Comparison of ENCODE assay signal across 2 cellular contexts in the genomic region with DNA sequence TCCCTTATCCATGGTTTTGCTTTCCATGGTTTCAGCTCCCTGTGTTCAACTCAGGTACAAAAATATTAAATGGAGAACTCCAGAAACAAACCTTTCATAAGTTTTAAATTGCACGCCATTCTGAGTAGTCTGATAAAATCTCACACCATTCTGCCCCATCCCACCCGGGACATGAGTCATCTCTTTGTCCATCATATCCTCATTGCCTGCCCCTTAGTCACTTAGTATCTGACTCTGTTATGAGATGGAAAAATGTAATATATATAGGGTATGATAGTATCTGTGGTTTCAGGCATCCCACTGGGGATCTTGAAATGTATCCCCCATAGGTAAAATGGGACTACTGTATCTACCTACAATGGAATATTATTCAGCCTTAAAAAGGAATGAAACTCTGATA.
A peak's percentile ranks its signal among the peaks of the same experiment; 100 is the strongest.
TF ChIP-seq lines count a peak whose summit lies in the region.

No MANE protein-coding gene starts in this region.

TF ChIP-seq in IMR-90, 13 proteins besides CTCF, POLR2A, EP300 and RAD21:
- TF ChIP-seq, protein P1, sequence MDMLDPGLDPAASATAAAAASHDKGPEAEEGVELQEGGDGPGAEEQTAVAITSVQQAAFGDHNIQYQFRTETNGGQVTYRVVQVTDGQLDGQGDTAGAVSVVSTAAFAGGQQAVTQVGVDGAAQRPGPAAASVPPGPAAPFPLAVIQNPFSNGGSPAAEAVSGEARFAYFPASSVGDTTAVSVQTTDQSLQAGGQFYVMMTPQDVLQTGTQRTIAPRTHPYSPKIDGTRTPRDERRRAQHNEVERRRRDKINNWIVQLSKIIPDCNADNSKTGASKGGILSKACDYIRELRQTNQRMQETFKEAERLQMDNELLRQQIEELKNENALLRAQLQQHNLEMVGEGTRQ (IDR thresholded peaks at IDR 0.05; ENCODE audit: low read depth, low read length) = no peak
- TF ChIP-seq FOS (IDR thresholded peaks at IDR 0.05; ENCODE audit: low read depth, low read length) = peak; percentile 46; the same call in 1 of the 2 replicates

TF ChIP-seq in K562, 482 proteins besides CTCF, POLR2A, EP300 and RAD21:
- TF ChIP-seq, protein P2, sequence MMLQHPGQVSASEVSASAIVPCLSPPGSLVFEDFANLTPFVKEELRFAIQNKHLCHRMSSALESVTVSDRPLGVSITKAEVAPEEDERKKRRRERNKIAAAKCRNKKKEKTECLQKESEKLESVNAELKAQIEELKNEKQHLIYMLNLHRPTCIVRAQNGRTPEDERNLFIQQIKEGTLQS (IDR thresholded peaks at IDR 0.05) = peak; percentile 66
- TF ChIP-seq, protein P2 (CRISPR knock-in tag; conservative IDR thresholded peaks at IDR 0.05) = no peak
- no peak for TF ChIP-seq HDAC1 (IDR thresholded peaks at IDR 0.05)
- 0 out of 2 replicates have a peak, but pooled peaks have one; percentile 45 for TF ChIP-seq JUND (IDR thresholded peaks at IDR 0.05; ENCODE audit: borderline replicate concordance, low read depth, low read length)
- TF ChIP-seq JUND (tag; IDR thresholded peaks at IDR 0.05; ENCODE audit: borderline replicate concordance, low read depth, low read length) = no peak; the same call in 2 of the 3 replicates
- peak; percentile 73 for TF ChIP-seq FOSL1 (tag; conservative IDR thresholded peaks at IDR 0.05)
- no peak for TF ChIP-seq MEF2D (tag; conservative IDR thresholded peaks at IDR 0.05; ENCODE audit: low read depth)
- TF ChIP-seq JUN (IDR thresholded peaks at IDR 0.05; ENCODE audit: borderline replicate concordance, low read depth, low read length) = 0 out of 2 replicates have a peak, but pooled peaks have one; percentile 20
- no peak for TF ChIP-seq JUN (CRISPR knock-in tag; IDR thresholded peaks at IDR 0.05; ENCODE audit: borderline replicate concordance)
TF ChIP-seq in K562: peak in this region for 4.
